In genomic region chr18:58402247-58402646, GRCh38 we compare ENCODE assay signal across 1 cellular context.
A peak's percentile ranks its signal among the peaks of the same experiment; 100 is the strongest.
TF ChIP-seq lines count a peak whose summit lies in the region.

No MANE protein-coding gene starts in this region.

TF ChIP-seq in HepG2, 621 proteins besides CTCF, POLR2A, EP300 and RAD21 (continued from another document):
- 0 out of 2 replicates have a peak, but pooled peaks have one; percentile 32 for TF ChIP-seq ZBTB37 (CRISPR knock-in tag; IDR thresholded peaks at IDR 0.05)
- TF ChIP-seq MED13 (CRISPR knock-in tag; IDR thresholded peaks at IDR 0.05), result no peak
- no peak for TF ChIP-seq JUND (CRISPR knock-in tag; IDR thresholded peaks at IDR 0.05)
- TF ChIP-seq ZNF546 (CRISPR knock-in tag; conservative IDR thresholded peaks at IDR 0.05), result 0 out of 2 replicates have a peak, but pooled peaks have one; percentile 12
- TF ChIP-seq ZBTB38 (CRISPR knock-in tag; IDR thresholded peaks at IDR 0.05), result peak; percentile 51; the same call in 1 of the 2 replicates
- 0 out of 2 replicates have a peak, but pooled peaks have one; percentile 53 for TF ChIP-seq CHD4 (IDR thresholded peaks at IDR 0.05; ENCODE audit: borderline replicate concordance, low read length)
- TF ChIP-seq ZNF280D (CRISPR knock-in tag; IDR thresholded peaks at IDR 0.05), result no peak
- TF ChIP-seq DRAP1 (CRISPR knock-in tag; IDR thresholded peaks at IDR 0.05), result no peak
- TF ChIP-seq KMT2A (CRISPR knock-in tag; IDR thresholded peaks at IDR 0.05), result 0 out of 2 replicates have a peak, but pooled peaks have one; percentile 11
- TF ChIP-seq FOXA3 (CRISPR knock-in tag; IDR thresholded peaks at IDR 0.05), result 0 out of 2 replicates have a peak, but pooled peaks have one; percentile 13
- TF ChIP-seq ZNF670 (CRISPR knock-in tag; IDR thresholded peaks at IDR 0.05; ENCODE audit: borderline replicate concordance), result peak; percentile 5; the same call in 1 of the 2 replicates
- no peak for TF ChIP-seq ZNF777 (CRISPR knock-in tag; IDR thresholded peaks at IDR 0.05)
- TF ChIP-seq RBM22 (optimal IDR thresholded peaks at IDR 0.05; ENCODE audit: low read length), result peak; percentile 71
- TF ChIP-seq NFYC (CRISPR knock-in tag; IDR thresholded peaks at IDR 0.05), result no peak
- no peak for TF ChIP-seq ZNF18 (CRISPR knock-in tag; IDR thresholded peaks at IDR 0.05; ENCODE audit: insufficient replicate concordance)
- TF ChIP-seq SSRP1 (CRISPR knock-in tag; IDR thresholded peaks at IDR 0.05), result peak; percentile 92
- peak; percentile 20; the same call in 1 of the 2 replicates for TF ChIP-seq POLR2G (IDR thresholded peaks at IDR 0.05; ENCODE audit: low read depth, low read length)
- TF ChIP-seq TRIM22 (IDR thresholded peaks at IDR 0.05), result no peak
- TF ChIP-seq ZKSCAN8 (CRISPR knock-in tag; IDR thresholded peaks at IDR 0.05; ENCODE audit: borderline replicate concordance), result peak; percentile 36; the same call in 1 of the 2 replicates
- TF ChIP-seq KLF9 (CRISPR knock-in tag; IDR thresholded peaks at IDR 0.05; ENCODE audit: low read depth), result 0 out of 2 replicates have a peak, but pooled peaks have one; percentile 29
- TF ChIP-seq IKZF5 (CRISPR knock-in tag; IDR thresholded peaks at IDR 0.05), result no peak
